Comparison of ENCODE assay signal across 1 cellular context in the genomic region with DNA sequence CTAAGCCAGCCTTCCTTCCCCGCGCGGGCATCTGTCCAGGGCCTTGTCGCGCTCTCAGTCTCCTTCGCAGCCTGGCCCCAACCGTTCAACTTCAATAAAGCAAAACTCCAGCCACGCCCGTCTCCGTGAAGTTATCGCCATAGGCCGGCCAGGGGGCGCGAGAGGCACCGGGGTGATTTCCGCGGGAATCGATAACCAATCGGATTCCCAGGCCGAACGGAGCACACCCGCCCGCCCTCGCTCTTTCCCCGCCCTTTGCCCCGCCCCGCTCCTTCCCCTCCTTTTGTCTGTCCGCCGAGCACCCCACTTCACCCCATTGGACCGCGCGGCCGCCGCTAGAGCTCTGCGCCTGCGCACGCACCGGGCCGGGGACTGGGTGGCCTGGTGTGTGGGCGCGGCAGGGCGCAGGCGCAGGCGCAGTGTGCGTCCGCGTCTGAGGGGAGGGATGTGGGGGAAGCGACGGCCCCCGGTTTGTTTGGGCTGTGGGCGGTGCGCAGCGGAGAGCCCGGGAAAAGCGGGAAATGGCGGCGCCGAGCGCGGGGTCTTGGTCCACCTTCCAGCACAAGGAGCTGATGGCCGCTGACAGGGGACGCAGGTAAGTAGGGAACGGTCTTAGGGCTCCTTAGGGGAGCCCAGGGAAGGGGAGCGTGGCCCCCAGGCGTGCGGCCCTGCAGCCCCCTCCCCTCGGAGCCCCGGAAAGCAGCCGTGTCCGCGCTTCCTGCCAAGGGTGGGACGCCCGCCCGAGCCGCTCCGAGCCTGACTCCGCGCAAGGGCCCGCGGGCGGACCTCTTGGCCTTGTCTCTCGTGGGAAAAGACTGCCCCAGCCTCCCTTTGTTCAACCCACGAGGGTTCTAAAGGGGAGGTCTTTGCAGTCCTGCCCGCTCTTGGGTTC.
TF ChIP-seq lines count a peak whose summit lies in the region.

A gene (plus strand): TSS at position 417 of the 892 bp plus-strand sequence. CDS start 105 bp downstream, at position 522.

TF ChIP-seq in HEK293, 187 proteins besides CTCF, POLR2A, EP300 and RAD21 (continued from another document and continues in another):
- TF ChIP-seq, protein P1, sequence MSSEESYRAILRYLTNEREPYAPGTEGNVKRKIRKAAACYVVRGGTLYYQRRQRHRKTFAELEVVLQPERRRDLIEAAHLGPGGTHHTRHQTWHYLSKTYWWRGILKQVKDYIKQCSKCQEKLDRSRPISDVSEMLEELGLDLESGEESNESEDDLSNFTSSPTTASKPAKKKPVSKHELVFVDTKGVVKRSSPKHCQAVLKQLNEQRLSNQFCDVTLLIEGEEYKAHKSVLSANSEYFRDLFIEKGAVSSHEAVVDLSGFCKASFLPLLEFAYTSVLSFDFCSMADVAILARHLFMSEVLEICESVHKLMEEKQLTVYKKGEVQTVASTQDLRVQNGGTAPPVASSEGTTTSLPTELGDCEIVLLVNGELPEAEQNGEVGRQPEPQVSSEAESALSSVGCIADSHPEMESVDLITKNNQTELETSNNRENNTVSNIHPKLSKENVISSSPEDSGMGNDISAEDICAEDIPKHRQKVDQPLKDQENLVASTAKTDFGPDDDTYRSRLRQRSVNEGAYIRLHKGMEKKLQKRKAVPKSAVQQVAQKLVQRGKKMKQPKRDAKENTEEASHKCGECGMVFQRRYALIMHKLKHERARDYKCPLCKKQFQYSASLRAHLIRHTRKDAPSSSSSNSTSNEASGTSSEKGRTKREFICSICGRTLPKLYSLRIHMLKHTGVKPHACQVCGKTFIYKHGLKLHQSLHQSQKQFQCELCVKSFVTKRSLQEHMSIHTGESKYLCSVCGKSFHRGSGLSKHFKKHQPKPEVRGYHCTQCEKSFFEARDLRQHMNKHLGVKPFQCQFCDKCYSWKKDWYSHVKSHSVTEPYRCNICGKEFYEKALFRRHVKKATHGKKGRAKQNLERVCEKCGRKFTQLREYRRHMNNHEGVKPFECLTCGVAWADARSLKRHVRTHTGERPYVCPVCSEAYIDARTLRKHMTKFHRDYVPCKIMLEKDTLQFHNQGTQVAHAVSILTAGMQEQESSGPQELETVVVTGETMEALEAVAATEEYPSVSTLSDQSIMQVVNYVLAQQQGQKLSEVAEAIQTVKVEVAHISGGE (tag by site-specific recombination; conservative IDR thresholded peaks at IDR 0.05; ENCODE audit: low read depth), result peak; percentile 49; the same call in 1 of the 2 replicates
- no peak for TF ChIP-seq ZNF473 (tag by site-specific recombination; IDR thresholded peaks at IDR 0.05)
- no peak for TF ChIP-seq GFI1B (tag by site-specific recombination; IDR thresholded peaks at IDR 0.05)
- TF ChIP-seq ZNF16 (tag by site-specific recombination; IDR thresholded peaks at IDR 0.05; ENCODE audit: low read depth), result no peak
- no peak for TF ChIP-seq ZNF701 (tag by site-specific recombination; IDR thresholded peaks at IDR 0.05)
- TF ChIP-seq ZNF19 (tag by site-specific recombination; IDR thresholded peaks at IDR 0.05; ENCODE audit: low read depth), result no peak
- TF ChIP-seq ZNF2 (tag by site-specific recombination; IDR thresholded peaks at IDR 0.05), result peak; percentile 52
- TF ChIP-seq, protein P2, sequence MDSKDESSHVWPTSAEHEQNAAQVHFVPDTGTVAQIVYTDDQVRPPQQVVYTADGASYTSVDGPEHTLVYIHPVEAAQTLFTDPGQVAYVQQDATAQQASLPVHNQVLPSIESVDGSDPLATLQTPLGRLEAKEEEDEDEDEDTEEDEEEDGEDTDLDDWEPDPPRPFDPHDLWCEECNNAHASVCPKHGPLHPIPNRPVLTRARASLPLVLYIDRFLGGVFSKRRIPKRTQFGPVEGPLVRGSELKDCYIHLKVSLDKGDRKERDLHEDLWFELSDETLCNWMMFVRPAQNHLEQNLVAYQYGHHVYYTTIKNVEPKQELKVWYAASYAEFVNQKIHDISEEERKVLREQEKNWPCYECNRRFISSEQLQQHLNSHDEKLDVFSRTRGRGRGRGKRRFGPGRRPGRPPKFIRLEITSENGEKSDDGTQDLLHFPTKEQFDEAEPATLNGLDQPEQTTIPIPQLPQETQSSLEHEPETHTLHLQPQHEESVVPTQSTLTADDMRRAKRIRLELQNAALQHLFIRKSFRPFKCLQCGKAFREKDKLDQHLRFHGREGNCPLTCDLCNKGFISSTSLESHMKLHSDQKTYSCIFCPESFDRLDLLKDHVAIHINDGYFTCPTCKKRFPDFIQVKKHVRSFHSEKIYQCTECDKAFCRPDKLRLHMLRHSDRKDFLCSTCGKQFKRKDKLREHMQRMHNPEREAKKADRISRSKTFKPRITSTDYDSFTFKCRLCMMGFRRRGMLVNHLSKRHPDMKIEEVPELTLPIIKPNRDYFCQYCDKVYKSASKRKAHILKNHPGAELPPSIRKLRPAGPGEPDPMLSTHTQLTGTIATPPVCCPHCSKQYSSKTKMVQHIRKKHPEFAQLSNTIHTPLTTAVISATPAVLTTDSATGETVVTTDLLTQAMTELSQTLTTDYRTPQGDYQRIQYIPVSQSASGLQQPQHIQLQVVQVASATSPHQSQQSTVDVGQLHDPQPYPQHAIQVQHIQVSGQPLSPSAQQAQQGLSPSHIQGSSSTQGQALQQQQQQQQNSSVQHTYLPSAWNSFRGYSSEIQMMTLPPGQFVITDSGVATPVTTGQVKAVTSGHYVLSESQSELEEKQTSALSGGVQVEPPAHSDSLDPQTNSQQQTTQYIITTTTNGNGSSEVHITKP (tag by site-specific recombination; IDR thresholded peaks at IDR 0.05), result peak; percentile 63
- TF ChIP-seq, protein P3, sequence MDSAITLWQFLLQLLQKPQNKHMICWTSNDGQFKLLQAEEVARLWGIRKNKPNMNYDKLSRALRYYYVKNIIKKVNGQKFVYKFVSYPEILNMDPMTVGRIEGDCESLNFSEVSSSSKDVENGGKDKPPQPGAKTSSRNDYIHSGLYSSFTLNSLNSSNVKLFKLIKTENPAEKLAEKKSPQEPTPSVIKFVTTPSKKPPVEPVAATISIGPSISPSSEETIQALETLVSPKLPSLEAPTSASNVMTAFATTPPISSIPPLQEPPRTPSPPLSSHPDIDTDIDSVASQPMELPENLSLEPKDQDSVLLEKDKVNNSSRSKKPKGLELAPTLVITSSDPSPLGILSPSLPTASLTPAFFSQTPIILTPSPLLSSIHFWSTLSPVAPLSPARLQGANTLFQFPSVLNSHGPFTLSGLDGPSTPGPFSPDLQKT (IDR thresholded peaks at IDR 0.05; ENCODE audit: borderline replicate concordance, low read depth, low read length), result no peak
- TF ChIP-seq ZBTB17 (tag by site-specific recombination; IDR thresholded peaks at IDR 0.05), result no peak
- no peak for TF ChIP-seq ZNF133 (tag by site-specific recombination; IDR thresholded peaks at IDR 0.05)
- peak; percentile 33; the same call in 1 of the 2 replicates for TF ChIP-seq ZNF394 (tag by site-specific recombination; IDR thresholded peaks at IDR 0.05; ENCODE audit: borderline replicate concordance)
- TF ChIP-seq ZBTB20 (tag by site-specific recombination; IDR thresholded peaks at IDR 0.05), result peak; percentile 88
- TF ChIP-seq OSR2 (tag by site-specific recombination; IDR thresholded peaks at IDR 0.05), result no peak
- no peak for TF ChIP-seq MYNN (tag by site-specific recombination; IDR thresholded peaks at IDR 0.05; ENCODE audit: borderline replicate concordance)
- TF ChIP-seq, protein P4, sequence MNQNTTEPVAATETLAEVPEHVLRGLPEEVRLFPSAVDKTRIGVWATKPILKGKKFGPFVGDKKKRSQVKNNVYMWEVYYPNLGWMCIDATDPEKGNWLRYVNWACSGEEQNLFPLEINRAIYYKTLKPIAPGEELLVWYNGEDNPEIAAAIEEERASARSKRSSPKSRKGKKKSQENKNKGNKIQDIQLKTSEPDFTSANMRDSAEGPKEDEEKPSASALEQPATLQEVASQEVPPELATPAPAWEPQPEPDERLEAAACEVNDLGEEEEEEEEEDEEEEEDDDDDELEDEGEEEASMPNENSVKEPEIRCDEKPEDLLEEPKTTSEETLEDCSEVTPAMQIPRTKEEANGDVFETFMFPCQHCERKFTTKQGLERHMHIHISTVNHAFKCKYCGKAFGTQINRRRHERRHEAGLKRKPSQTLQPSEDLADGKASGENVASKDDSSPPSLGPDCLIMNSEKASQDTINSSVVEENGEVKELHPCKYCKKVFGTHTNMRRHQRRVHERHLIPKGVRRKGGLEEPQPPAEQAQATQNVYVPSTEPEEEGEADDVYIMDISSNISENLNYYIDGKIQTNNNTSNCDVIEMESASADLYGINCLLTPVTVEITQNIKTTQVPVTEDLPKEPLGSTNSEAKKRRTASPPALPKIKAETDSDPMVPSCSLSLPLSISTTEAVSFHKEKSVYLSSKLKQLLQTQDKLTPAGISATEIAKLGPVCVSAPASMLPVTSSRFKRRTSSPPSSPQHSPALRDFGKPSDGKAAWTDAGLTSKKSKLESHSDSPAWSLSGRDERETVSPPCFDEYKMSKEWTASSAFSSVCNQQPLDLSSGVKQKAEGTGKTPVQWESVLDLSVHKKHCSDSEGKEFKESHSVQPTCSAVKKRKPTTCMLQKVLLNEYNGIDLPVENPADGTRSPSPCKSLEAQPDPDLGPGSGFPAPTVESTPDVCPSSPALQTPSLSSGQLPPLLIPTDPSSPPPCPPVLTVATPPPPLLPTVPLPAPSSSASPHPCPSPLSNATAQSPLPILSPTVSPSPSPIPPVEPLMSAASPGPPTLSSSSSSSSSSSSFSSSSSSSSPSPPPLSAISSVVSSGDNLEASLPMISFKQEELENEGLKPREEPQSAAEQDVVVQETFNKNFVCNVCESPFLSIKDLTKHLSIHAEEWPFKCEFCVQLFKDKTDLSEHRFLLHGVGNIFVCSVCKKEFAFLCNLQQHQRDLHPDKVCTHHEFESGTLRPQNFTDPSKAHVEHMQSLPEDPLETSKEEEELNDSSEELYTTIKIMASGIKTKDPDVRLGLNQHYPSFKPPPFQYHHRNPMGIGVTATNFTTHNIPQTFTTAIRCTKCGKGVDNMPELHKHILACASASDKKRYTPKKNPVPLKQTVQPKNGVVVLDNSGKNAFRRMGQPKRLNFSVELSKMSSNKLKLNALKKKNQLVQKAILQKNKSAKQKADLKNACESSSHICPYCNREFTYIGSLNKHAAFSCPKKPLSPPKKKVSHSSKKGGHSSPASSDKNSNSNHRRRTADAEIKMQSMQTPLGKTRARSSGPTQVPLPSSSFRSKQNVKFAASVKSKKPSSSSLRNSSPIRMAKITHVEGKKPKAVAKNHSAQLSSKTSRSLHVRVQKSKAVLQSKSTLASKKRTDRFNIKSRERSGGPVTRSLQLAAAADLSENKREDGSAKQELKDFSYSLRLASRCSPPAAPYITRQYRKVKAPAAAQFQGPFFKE (tag by site-specific recombination; IDR thresholded peaks at IDR 0.05; ENCODE audit: borderline replicate concordance), result no peak
- TF ChIP-seq WT1 (tag by site-specific recombination; IDR thresholded peaks at IDR 0.05), result peak; percentile 40; the same call in 1 of the 2 replicates
- TF ChIP-seq ZNF747 (tag by site-specific recombination; IDR thresholded peaks at IDR 0.05), result no peak
- TF ChIP-seq, protein P5, sequence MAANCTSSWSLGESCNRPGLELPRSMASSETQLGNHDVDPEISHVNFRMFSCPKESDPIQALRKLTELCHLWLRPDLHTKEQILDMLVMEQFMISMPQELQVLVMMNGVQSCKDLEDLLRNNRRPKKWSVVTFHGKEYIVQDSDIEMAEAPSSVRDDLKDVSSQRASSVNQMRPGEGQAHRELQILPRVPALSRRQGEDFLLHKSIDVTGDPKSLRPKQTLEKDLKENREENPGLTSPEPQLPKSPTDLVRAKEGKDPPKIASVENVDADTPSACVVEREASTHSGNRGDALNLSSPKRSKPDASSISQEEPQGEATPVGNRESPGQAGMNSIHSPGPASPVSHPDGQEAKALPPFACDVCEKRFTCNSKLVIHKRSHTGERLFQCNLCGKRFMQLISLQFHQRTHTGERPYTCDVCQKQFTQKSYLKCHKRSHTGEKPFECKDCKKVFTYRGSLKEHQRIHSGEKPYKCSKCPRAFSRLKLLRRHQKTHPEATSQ (tag by site-specific recombination; IDR thresholded peaks at IDR 0.05), result 0 out of 2 replicates have a peak, but pooled peaks have one; percentile 30
- no peak for TF ChIP-seq ZNF623 (tag by site-specific recombination; IDR thresholded peaks at IDR 0.05)
- TF ChIP-seq ZNF169 (tag by site-specific recombination; IDR thresholded peaks at IDR 0.05), result no peak
- TF ChIP-seq ZNF571 (tag by site-specific recombination; IDR thresholded peaks at IDR 0.05), result no peak
- peak; percentile 65 for TF ChIP-seq ZBTB8A (tag by site-specific recombination; IDR thresholded peaks at IDR 0.05)
- TF ChIP-seq ZNF335 (tag by site-specific recombination; conservative IDR thresholded peaks at IDR 0.05), result peak; percentile 55
- TF ChIP-seq ZNF211 (tag by site-specific recombination; IDR thresholded peaks at IDR 0.05; ENCODE audit: low read depth), result no peak
- no peak for TF ChIP-seq ZNF23 (tag by site-specific recombination; IDR thresholded peaks at IDR 0.05; ENCODE audit: borderline replicate concordance)
- TF ChIP-seq, protein P6, sequence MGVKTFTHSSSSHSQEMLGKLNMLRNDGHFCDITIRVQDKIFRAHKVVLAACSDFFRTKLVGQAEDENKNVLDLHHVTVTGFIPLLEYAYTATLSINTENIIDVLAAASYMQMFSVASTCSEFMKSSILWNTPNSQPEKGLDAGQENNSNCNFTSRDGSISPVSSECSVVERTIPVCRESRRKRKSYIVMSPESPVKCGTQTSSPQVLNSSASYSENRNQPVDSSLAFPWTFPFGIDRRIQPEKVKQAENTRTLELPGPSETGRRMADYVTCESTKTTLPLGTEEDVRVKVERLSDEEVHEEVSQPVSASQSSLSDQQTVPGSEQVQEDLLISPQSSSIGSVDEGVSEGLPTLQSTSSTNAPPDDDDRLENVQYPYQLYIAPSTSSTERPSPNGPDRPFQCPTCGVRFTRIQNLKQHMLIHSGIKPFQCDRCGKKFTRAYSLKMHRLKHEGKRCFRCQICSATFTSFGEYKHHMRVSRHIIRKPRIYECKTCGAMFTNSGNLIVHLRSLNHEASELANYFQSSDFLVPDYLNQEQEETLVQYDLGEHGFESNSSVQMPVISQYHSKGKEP (tag by site-specific recombination; IDR thresholded peaks at IDR 0.05), result no peak
- TF ChIP-seq ZNF558 (tag by site-specific recombination; IDR thresholded peaks at IDR 0.05), result no peak; the same call in 1 of the 2 replicates
- TF ChIP-seq ZNF514 (tag by site-specific recombination; IDR thresholded peaks at IDR 0.05), result no peak
- TF ChIP-seq ZNF416 (tag by site-specific recombination; IDR thresholded peaks at IDR 0.05), result no peak
- TF ChIP-seq SP2 (tag by site-specific recombination; IDR thresholded peaks at IDR 0.05), result peak; percentile 94
- TF ChIP-seq ZNF843 (tag by site-specific recombination; IDR thresholded peaks at IDR 0.05), result peak; percentile 9; the same call in 1 of the 2 replicates
- no peak for TF ChIP-seq MEIS1 (CRISPR knock-in tag; IDR thresholded peaks at IDR 0.05; ENCODE audit: borderline replicate concordance)
- TF ChIP-seq, protein P7, sequence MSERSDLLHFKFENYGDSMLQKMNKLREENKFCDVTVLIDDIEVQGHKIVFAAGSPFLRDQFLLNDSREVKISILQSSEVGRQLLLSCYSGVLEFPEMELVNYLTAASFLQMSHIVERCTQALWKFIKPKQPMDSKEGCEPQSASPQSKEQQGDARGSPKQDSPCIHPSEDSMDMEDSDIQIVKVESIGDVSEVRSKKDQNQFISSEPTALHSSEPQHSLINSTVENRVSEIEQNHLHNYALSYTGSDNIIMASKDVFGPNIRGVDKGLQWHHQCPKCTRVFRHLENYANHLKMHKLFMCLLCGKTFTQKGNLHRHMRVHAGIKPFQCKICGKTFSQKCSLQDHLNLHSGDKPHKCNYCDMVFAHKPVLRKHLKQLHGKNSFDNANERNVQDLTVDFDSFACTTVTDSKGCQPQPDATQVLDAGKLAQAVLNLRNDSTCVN (tag by site-specific recombination; optimal IDR thresholded peaks at IDR 0.05), result peak; percentile 89
